13 cellular contexts compared by ENCODE assay signal in genomic region chr2:54394392-54394791, GRCh38.
DNase-seq lines count a peak whose midpoint lies in the region; ATAC-seq and TF ChIP-seq lines count a peak whose summit lies in the region.
"Had no signal": no experiment of that assay in that cellular context is flagged by ENCODE, and none has a peak within 500 bp of the region (broad histone marks: within the 10 kb centered on the region; RNA-seq: fewer than 3 reads in every experiment).

No MANE protein-coding gene starts in this region.

- WGBS in heart left ventricle, 4 donors, result 41 to 52% (median 46%) methylated on average over 5 of the region's 5 CpGs

- no peak for TF ChIP-seq POLR2A in heart left ventricle (IDR thresholded peaks at IDR 0.05)

- no peaks in the 10 kb centered on the region for H3K9me3 Mint-ChIP-seq in activated CD4-positive, alpha-beta memory T cell treated with anti-CD3 and anti-CD28 coated beads for 36 hours

- peak in 2 of 4 donors; percentile 42 to 57 for ATAC-seq in heart left ventricle
- ATAC-seq in HG02973 (IDR thresholded peaks at IDR 0.05; ENCODE audit: unreplicated experiment), result peak; percentile 78
- no peak for ATAC-seq in left colon

- H3K9me3 ChIP-seq in heart left ventricle (peaks cover 0 to 4% (median 0%) of the 10 kb centered on the region in 12 donors), right atrium auricular region (no peaks in the 10 kb centered on the region)

- intact Hi-C loops in heart left ventricle (cut with DNase I) (no loop called here), left colon (cut with DNase I, micrococcal nuclease) (no loop called here)
- intact Hi-C loops in activated CD4-positive, alpha-beta memory T cell treated with anti-CD3 and anti-CD28 coated beads for 36 hours (cut with micrococcal nuclease), result no loop called here

- peak overlapping the region; percentile 1 for H3K4me3 Mint-ChIP-seq in activated CD4-positive, alpha-beta memory T cell treated with anti-CD3 and anti-CD28 coated beads for 36 hours

- H3K27me3 Mint-ChIP-seq in activated CD4-positive, alpha-beta memory T cell treated with anti-CD3 and anti-CD28 coated beads for 36 hours, result no peaks in the 10 kb centered on the region

- CTCF ChIA-PET in activated CD4-positive, alpha-beta memory T cell treated with anti-CD3 and anti-CD28 coated beads for 36 hours (lab: Charles Lee), result no interaction called here

- H3K27ac Mint-ChIP-seq in activated CD4-positive, alpha-beta memory T cell treated with anti-CD3 and anti-CD28 coated beads for 36 hours, result peak overlapping the region; percentile 24

- DNase-seq in heart left ventricle (no peak), right atrium auricular region (ENCODE audit: low spot score) (no peak), stromal cell of bone marrow (ENCODE audit: low read depth) (peak; percentile 30), D341Med (ENCODE audit: low spot score) (no peak), left colon (no peak), NCI-H1048 (lab: John Stamatoyannopoulos, UW) (no peak)
- peak; percentile 9 for DNase-seq in activated CD4-positive, alpha-beta memory T cell treated with anti-CD3 and anti-CD28 coated beads for 36 hours
- DNase-seq: GOT3; NCI-H1694; stimulated activated CD4-positive, alpha-beta T cell treated with anti-CD3 and anti-CD28 coated beads, Interleukin-15, amount 100 ng/mL, for 24 hours had no signal

- no peak for TF ChIP-seq CTCF in heart left ventricle (IDR thresholded peaks at IDR 0.05)
- no peak for TF ChIP-seq CTCF in right atrium auricular region (IDR thresholded peaks at IDR 0.05)

- H3K36me3 ChIP-seq in heart left ventricle, result no peaks in the 10 kb centered on the region
- H3K36me3 ChIP-seq in right atrium auricular region, result no peaks in the 10 kb centered on the region

- H3K27ac ChIP-seq in heart left ventricle, result peak overlapping the region in 9 of 12 donors; percentile 1 to 59 (median 40)
- no peak overlapping the region for H3K27ac ChIP-seq in right atrium auricular region
- H3K27ac ChIP-seq: C4-2B, coronary artery had no signal

- H3K4me1 ChIP-seq in heart left ventricle (peaks cover 0 to 24% (median 9%) of the 10 kb centered on the region in 12 donors), right atrium auricular region (peaks cover 0 to 13% of the 10 kb centered on the region in 2 donors)

- POLR2A ChIA-PET in activated CD4-positive, alpha-beta memory T cell treated with anti-CD3 and anti-CD28 coated beads for 36 hours (lab: Charles Lee), result no interaction called here

- H3K27me3 ChIP-seq in heart left ventricle, result no peaks in the 10 kb centered on the region
- no peaks in the 10 kb centered on the region for H3K27me3 ChIP-seq in right atrium auricular region

- H3K36me3 Mint-ChIP-seq in activated CD4-positive, alpha-beta memory T cell treated with anti-CD3 and anti-CD28 coated beads for 36 hours, result no peaks in the 10 kb centered on the region

- H3K4me1 Mint-ChIP-seq in activated CD4-positive, alpha-beta memory T cell treated with anti-CD3 and anti-CD28 coated beads for 36 hours (ENCODE audit: low read depth), result peaks cover 9% of the 10 kb centered on the region

- peak overlapping the region in 2 of 12 donors; percentile 7 to 12 for H3K4me3 ChIP-seq in heart left ventricle
- no peak overlapping the region for H3K4me3 ChIP-seq in right atrium auricular region
- H3K4me3 ChIP-seq: coronary artery had no signal

Comparison
In these comparisons a context has a peak if more than half of its experiments do, and no peak if none do; other contexts are left out.
1. H3K27ac ChIP-seq: peak in heart left ventricle (9 of 12); none in right atrium auricular region (0 of 2).
2. DNase-seq: peak in activated CD4-positive, alpha-beta memory T cell treated with anti-CD3 and anti-CD28 coated beads for 36 hours (single experiment) and stromal cell of bone marrow (single experiment); none in heart left ventricle (0 of 5), right atrium auricular region (single experiment), D341Med (single experiment), left colon (0 of 2) and NCI-H1048 (single experiment).